ENCODE assay signal across 13 cellular contexts in genomic region chr4:88107406-88108107, GRCh38. TPM values are rescaled to one million over a fixed set of nuclear protein-coding genes. Genes with fewer than 3 reads are reported as not detected.
DNase-seq lines count a peak whose midpoint lies in the region; ATAC-seq, FAIRE-seq and TF ChIP-seq lines count a peak whose summit lies in the region.
"Had no signal": no experiment of that assay in that cellular context is flagged by ENCODE, and none has a peak within 500 bp of the region (broad histone marks: within the 10 kb centered on the region; RNA-seq: fewer than 3 reads in every experiment).

No MANE protein-coding gene starts in this region.

- no peaks in the 10 kb centered on the region for H3K27me3 ChIP-seq in astrocyte (ENCODE audit: insufficient read depth, low read length)

- H3K4me1 ChIP-seq in A549, result peaks cover 67% of the 10 kb centered on the region
- peaks cover 11% of the 10 kb centered on the region for H3K4me1 ChIP-seq in astrocyte (ENCODE audit: insufficient read depth, low read length)
- H3K4me1 ChIP-seq: parathyroid adenoma had no signal

- no peak overlapping the region for H3K27ac Mint-ChIP-seq in astrocyte (ENCODE audit: unreplicated experiment)
- H3K27ac Mint-ChIP-seq: IgD-negative memory B cell had no signal

- TF ChIP-seq POLR2A in A549 (IDR thresholded peaks at IDR 0.05; ENCODE audit: low read length), result no peak

- H4K20me1 ChIP-seq in astrocyte (ENCODE audit: insufficient read depth, low read length), result no peaks in the 10 kb centered on the region

- peak; percentile 15 to 21; a peak in 2 of 5 replicates for TF ChIP-seq RAD21 in A549 (conservative IDR thresholded peaks at IDR 0.05 in 1 of 2, IDR thresholded peaks at IDR 0.05 in 1 of 2)

- H3K27me3 Mint-ChIP-seq in astrocyte (ENCODE audit: low read depth, unreplicated experiment), result no peaks in the 10 kb centered on the region
- H3K27me3 Mint-ChIP-seq: IgD-negative memory B cell had no signal

- POLR2A ChIA-PET in A549 (lab: Yijun Ruan, JAX), result no interaction called here

- H3K9me3 ChIP-seq in A549, result no peaks in the 10 kb centered on the region
- H3K9me3 ChIP-seq in astrocyte (ENCODE audit: insufficient read depth, low read depth, low read length), result no peaks in the 10 kb centered on the region

- peak; percentile 58 to 82; a peak in 3 of 5 replicates for TF ChIP-seq EP300 in A549 (IDR thresholded peaks at IDR 0.05)

- H3K4me2 ChIP-seq in A549 (peak overlapping the region; percentile 76), astrocyte (ENCODE audit: low read length) (no peak overlapping the region)

- no peaks in the 10 kb centered on the region for H3K36me3 Mint-ChIP-seq in astrocyte (ENCODE audit: low read depth, unreplicated experiment)
- H3K36me3 Mint-ChIP-seq: IgD-negative memory B cell had no signal

- peak; percentile 86 for FAIRE-seq in A549 (lab: Jason Lieb, UNC)
- FAIRE-seq in astrocyte (lab: Jason Lieb, UNC), result no peak
- FAIRE-seq: TTC549 had no signal

- H3K27ac ChIP-seq in A549, result peak overlapping the region; percentile 87 to 97
- H3K27ac ChIP-seq in astrocyte (ENCODE audit: low read depth, low read length), result no peak overlapping the region
- H3K27ac ChIP-seq: coronary artery, parathyroid adenoma had no signal

- H3K9me3 Mint-ChIP-seq in astrocyte (ENCODE audit: unreplicated experiment), result no peaks in the 10 kb centered on the region
- H3K9me3 Mint-ChIP-seq: IgD-negative memory B cell had no signal

- H3K4me3 ChIP-seq in A549 (no peak overlapping the region), astrocyte (ENCODE audit: insufficient read depth, low read depth, low read length) (no peak overlapping the region)
- H3K4me3 ChIP-seq: coronary artery had no signal

- TF ChIP-seq CTCF in A549 (IDR thresholded peaks at IDR 0.05) (no peak), astrocyte (IDR thresholded peaks at IDR 0.05; ENCODE audit: insufficient read depth, low read depth, low read length) (no peak)

- H3K36me3 ChIP-seq in astrocyte (ENCODE audit: insufficient read depth, low read length), result no peaks in the 10 kb centered on the region

- H3K9ac ChIP-seq in astrocyte (ENCODE audit: low read length), result no peak overlapping the region
- H3K9ac ChIP-seq: parathyroid adenoma had no signal

- peak; percentile 73 to 95 for DNase-seq in A549 (ENCODE audit: low read depth in 1 of 2, low spot score in 1 of 2)
- peak; percentile 7 for DNase-seq in KG1 (lab: John Stamatoyannopoulos, UW)
- peak; percentile 4 for DNase-seq in astrocyte (ENCODE audit: low read depth)
- peak; percentile 32 to 45 for DNase-seq in left colon
- DNase-seq in NCI-H1436 (lab: John Stamatoyannopoulos, UW), result no peak
- no peak for DNase-seq in activated CD4-positive, alpha-beta T cell treated with anti-CD3 and anti-CD28 coated beads for 4 hours
- DNase-seq: NCI-H774 had no signal

- CTCF ChIA-PET in A549 (lab: Yijun Ruan, JAX), result interaction anchor here (1.1 kb wide), 1 partner anchor 10 kb away, joined by 7 read pairs; no protein-coding TSS in a partner anchor

- WGBS in A549 (ENCODE audit: missing lambda C conversion rate), result 0% methylated on average over 2 of the region's 2 CpGs

- peaks cover 3% of the 10 kb centered on the region for H3K4me1 Mint-ChIP-seq in astrocyte (ENCODE audit: low read depth, unreplicated experiment)
- H3K4me1 Mint-ChIP-seq: IgD-negative memory B cell had no signal

- ATAC-seq in A549 (peak; percentile 94 to 97), left colon (peak; percentile 81), HG02938 (IDR thresholded peaks at IDR 0.05; ENCODE audit: unreplicated experiment) (no peak), HG03045 (IDR thresholded peaks at IDR 0.05; ENCODE audit: unreplicated experiment) (no peak)

- no peaks in the 10 kb centered on the region for H3K79me2 ChIP-seq in astrocyte (ENCODE audit: insufficient read depth, low read length)
- H3K79me2 ChIP-seq: parathyroid adenoma had no signal

- no peak overlapping the region for H3K4me3 Mint-ChIP-seq in astrocyte (ENCODE audit: unreplicated experiment)
- H3K4me3 Mint-ChIP-seq: IgD-negative memory B cell had no signal

- no peak overlapping the region for H2AFZ ChIP-seq in astrocyte (ENCODE audit: low read depth, low read length)
- H2AFZ ChIP-seq: parathyroid adenoma had no signal

- intact Hi-C loops in left colon (cut with DNase I, micrococcal nuclease), result no loop called here

TF ChIP-seq in A549, 52 proteins besides CTCF, POLR2A, EP300 and RAD21:
- TF ChIP-seq CEBPB (IDR thresholded peaks at IDR 0.05) (peak in 1 of 2 experiments; percentile 78; a peak in 3 of 4 replicates), NFE2L2 (conservative IDR thresholded peaks at IDR 0.05; ENCODE audit: low read length) (peak; percentile 86), SMC3 (IDR thresholded peaks at IDR 0.05) (0 out of 3 replicates have a peak, but pooled peaks have one; percentile 9), PHF8 (IDR thresholded peaks at IDR 0.05; ENCODE audit: borderline replicate concordance, low read depth) (no peak), ESRRA (IDR thresholded peaks at IDR 0.05; ENCODE audit: borderline replicate concordance, low read length) (peak; percentile 91), TP53 (CRISPR knock-in tag; IDR thresholded peaks at IDR 0.05) (no peak), RCOR1 (IDR thresholded peaks at IDR 0.05; ENCODE audit: low read depth, low read length) (no peak), CBX2 (IDR thresholded peaks at IDR 0.05; ENCODE audit: borderline replicate concordance, low read depth) (no peak), FOSL2 (IDR thresholded peaks at IDR 0.05) (peak; percentile 40; the same call in 1 of the 2 replicates), FOSL2 (CRISPR knock-in tag; IDR thresholded peaks at IDR 0.05) (peak; percentile 83), EHF (CRISPR knock-in tag; IDR thresholded peaks at IDR 0.05) (peak; percentile 46; the same call in 1 of the 2 replicates), POLR2AphosphoS2 (conservative IDR thresholded peaks at IDR 0.05; ENCODE audit: low read length) (no peak), JUNB (IDR thresholded peaks at IDR 0.05) (peak; percentile 72), MAX (IDR thresholded peaks at IDR 0.05) (peak; percentile 77), HOXB13 (CRISPR knock-in tag; IDR thresholded peaks at IDR 0.05; ENCODE audit: low read depth) (0 out of 2 replicates have a peak, but pooled peaks have one; percentile 33), GATA3 (IDR thresholded peaks at IDR 0.05; ENCODE audit: borderline replicate concordance) (peak; percentile 75), CBX8 (IDR thresholded peaks at IDR 0.05) (no peak), JUN (IDR thresholded peaks at IDR 0.05) (peak; percentile 58 to 64; a peak in 4 of 5 replicates), ATOH8 (CRISPR knock-in tag; IDR thresholded peaks at IDR 0.05; ENCODE audit: low read depth) (peak; percentile 66; the same call in 1 of the 2 replicates), MAFK (IDR thresholded peaks at IDR 0.05; ENCODE audit: partially characterized antibody) (peak; percentile 98), RARB (CRISPR knock-in tag; IDR thresholded peaks at IDR 0.05) (peak; percentile 96), KDM1A (IDR thresholded peaks at IDR 0.05; ENCODE audit: low read depth) (no peak), CHD4 (IDR thresholded peaks at IDR 0.05; ENCODE audit: borderline replicate concordance) (no peak), FOSB (CRISPR knock-in tag; IDR thresholded peaks at IDR 0.05) (no peak), PBX3 (IDR thresholded peaks at IDR 0.05) (peak; percentile 37; the same call in 1 of the 2 replicates)

RNA-seq across cellular contexts. Expression of gene ABCG2, which starts 50.9 kb away (rescaled TPM):
- polyA plus RNA-seq in A549 (2011; rRNA removed), result 53.5 and 55.3 TPM in 2 replicates
- 16.9 and 20.2 TPM in 2 replicates for polyA plus RNA-seq in A549 (2012; cell fraction: cytosol; rRNA removed)
- 14.1 and 19.5 TPM in 2 replicates for polyA plus RNA-seq in A549 (2012; cell fraction: nucleus; rRNA removed)
- 27.9 to 29.0 TPM (median 28.1 TPM) in 3 replicates for polyA plus RNA-seq in A549 (2017; fragmentation: RNase III; extraction: RNeasy Plus Mini Kit Qiagen cat#74134 plus additional on column Dnase treatment)
- polyA minus RNA-seq in A549 (2011; rRNA and poly(A)+ RNA removed), result 32.6 and 34.2 TPM in 2 replicates
- total RNA-seq in astrocyte, result 0.34 and 2.5 TPM in 2 replicates
- total RNA-seq in left colon, result 10 to 100 TPM; 32.5 to 36.2 TPM
- polyA plus RNA-seq: IgD-negative memory B cell had no signal

Comparison
In these comparisons a context has a peak if more than half of its experiments do, and no peak if none do; other contexts are left out.
1. ATAC-seq: peak in A549 (2 of 2) and left colon (single experiment); none in HG02938 (single experiment) and HG03045 (single experiment).
2. DNase-seq: peak in A549 (2 of 2), KG1 (single experiment), astrocyte (single experiment) and left colon (2 of 2); none in NCI-H1436 (single experiment) and activated CD4-positive, alpha-beta T cell treated with anti-CD3 and anti-CD28 coated beads for 4 hours (0 of 2).